ENCODE assay signal across 29 cellular contexts in the genomic region with DNA sequence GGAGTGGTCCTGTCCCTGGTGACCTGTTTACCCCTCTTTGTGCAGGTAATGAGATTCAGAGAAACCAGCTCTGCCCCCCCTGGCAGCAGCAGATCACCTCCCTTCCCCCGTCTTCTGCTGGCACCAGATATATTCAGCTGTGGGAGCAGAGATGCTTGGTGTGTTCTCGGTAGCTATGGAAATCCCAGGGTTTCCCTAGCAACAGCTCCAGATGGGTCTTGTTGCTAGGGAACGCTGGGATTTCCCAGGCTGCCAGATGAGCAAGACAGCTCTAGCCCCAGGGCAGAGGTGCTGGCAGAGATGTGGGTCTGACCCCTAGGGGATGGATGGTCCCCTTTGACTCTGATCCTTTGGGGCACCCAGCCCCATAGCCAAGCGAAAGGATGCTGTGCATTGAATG. TPM values are rescaled to one million over a fixed set of nuclear protein-coding genes. Genes with fewer than 3 reads are reported as not detected.
A peak's percentile ranks its signal among the peaks of the same experiment; 100 is the strongest.
DNase-seq lines count a peak whose midpoint lies in the region; TF ChIP-seq lines count a peak whose summit lies in the region.
"Had no signal": no experiment of that assay in that cellular context is flagged by ENCODE, and none has a peak within 500 bp of the region (broad histone marks: within the 10 kb centered on the region; RNA-seq: fewer than 3 reads in every experiment).

No MANE protein-coding gene starts in this region.

- H3K4me1 ChIP-seq in testis = no peaks in the 10 kb centered on the region
- H3K4me1 ChIP-seq: A549, Caco-2, parathyroid adenoma had no signal

- no peaks in the 10 kb centered on the region for H3K27me3 ChIP-seq in testis
- H3K27me3 ChIP-seq: sigmoid colon had no signal

- TF ChIP-seq POLR2A in testis (IDR thresholded peaks at IDR 0.05) = no peak

- H3K27ac ChIP-seq in caudate nucleus (ENCODE audit: low read depth, low read length) (no peak overlapping the region), testis (no peak overlapping the region)
- H3K27ac ChIP-seq: A549, parathyroid adenoma, sigmoid colon had no signal

- H3K36me3 ChIP-seq in testis (ENCODE audit: low read depth, missing control alignments) = no peaks in the 10 kb centered on the region
- H3K36me3 ChIP-seq: sigmoid colon had no signal

- TF ChIP-seq CTCF in testis (IDR thresholded peaks at IDR 0.05) = no peak
- no peak for TF ChIP-seq CTCF in Calu3 (IDR thresholded peaks at IDR 0.05; ENCODE audit: unreplicated experiment)

- DNase-seq in NCI-H82 (lab: John Stamatoyannopoulos, UW) (peak; percentile 16), NCI-H82 treated with DMSO at 0.1 percent for 48 hours (lab: John Stamatoyannopoulos, UW; ENCODE audit: unreplicated experiment) (no peak), NCI-H2227 (lab: John Stamatoyannopoulos, UW; ENCODE audit: unreplicated experiment) (peak; percentile 70), caudate nucleus (lab: John Stamatoyannopoulos, UW) (peak in 40 of 61 donors; percentile 0 to 81 (median 18)), retina (peak; percentile 58), testis (no peak), hippocampal formation (lab: John Stamatoyannopoulos, UW) (no peak), Calu3 (no peak)
- DNase-seq: activated CD8-positive, alpha-beta memory T cell treated with anti-CD3 and anti-CD28 coated beads for 24 hours; activated naive CD4-positive, alpha-beta T cell treated with Interleukin-2 at 50 U/mL for 16 hours; activated T-cell treated with anti-CD3 and anti-CD28 coated beads, Interleukin-2, amount 50 U/mL, for 4 hours; amniotic stem cell; Caco-2; cortex of kidney; H9; natural killer cell; NCI-H187; NCI-H446; RPMI8226; sigmoid colon; T-helper 9 cell had no signal

- intact Hi-C loops in testis (cut with DNase I; ENCODE audit: low total_unique reads) (no loop called here), Calu3 (cut with micrococcal nuclease; ENCODE audit: unreplicated experiment) (loop anchor here (10.0 kb wide), 1 partner anchor 846 kb away; no protein-coding TSS in a partner anchor)

- H3K27ac Mint-ChIP-seq in Calu3 (ENCODE audit: unreplicated experiment) = no peak overlapping the region
- H3K27ac Mint-ChIP-seq: H9, mesothelial cell of epicardium, natural killer cell had no signal

- H3K9me3 ChIP-seq in testis = no peaks in the 10 kb centered on the region
- H3K9me3 ChIP-seq: A549, Caco-2, sigmoid colon had no signal

- CTCF ChIA-PET in Calu3 (lab: Charles Lee) = no interaction called here

- no peaks in the 10 kb centered on the region for H3K9me3 Mint-ChIP-seq in Calu3 (ENCODE audit: low read depth, unreplicated experiment)
- H3K9me3 Mint-ChIP-seq: activated T-cell treated with anti-CD3 and anti-CD28 coated beads, Interleukin-2, amount 50 U/mL, for 4 hours; natural killer cell had no signal

- H3K4me1 Mint-ChIP-seq in Calu3 (ENCODE audit: low read depth, unreplicated experiment) = no peaks in the 10 kb centered on the region
- H3K4me1 Mint-ChIP-seq: H9, mesothelial cell of epicardium had no signal

- 20 to 63% methylated on average over 1 to 4 of the region's 4 CpGs for WGBS in testis, 2 donors

- H3K4me3 ChIP-seq in testis = no peak overlapping the region
- H3K4me3 ChIP-seq: A549, sigmoid colon had no signal

- peaks cover 95% of the 10 kb centered on the region for H3K27me3 Mint-ChIP-seq in Calu3 (ENCODE audit: unreplicated experiment)

- no peak overlapping the region for H3K4me3 Mint-ChIP-seq in Calu3 (ENCODE audit: low read depth, unreplicated experiment)
- H3K4me3 Mint-ChIP-seq: activated T-cell treated with anti-CD3 and anti-CD28 coated beads, Interleukin-2, amount 50 U/mL, for 4 hours; H9; mesothelial cell of epicardium; natural killer cell had no signal

- no peaks in the 10 kb centered on the region for H3K36me3 Mint-ChIP-seq in Calu3 (ENCODE audit: insufficient read depth, unreplicated experiment)
- H3K36me3 Mint-ChIP-seq: mesothelial cell of epicardium, natural killer cell had no signal

- BruUV-seq in Calu3 (replicated peaks; lab: Mats Ljungman, UMichigan) = no TSS peak

RNA-seq across cellular contexts. Expression of a gene that starts 20.2 kb away (rescaled TPM):
- total RNA-seq in testis (10 to 100 TPM; 27.0 to 32.4 TPM), Calu3 (2022) (38.5 and 40.2 TPM in 2 replicates)
- polyA plus RNA-seq in testis (ENCODE audit: insufficient read depth, low read depth, low replicate concordance) = 43.8 TPM

RNA-seq across cellular contexts. Expression of a gene that starts 20.5 kb away (rescaled TPM):
- total RNA-seq in testis (10 to 100 TPM; 14.6 to 17.9 TPM), Calu3 (2022) (36.5 and 38.1 TPM in 2 replicates)
- polyA plus RNA-seq in testis (ENCODE audit: insufficient read depth, low read depth, low replicate concordance) = 20.0 TPM

RNA-seq across cellular contexts. Expression of a gene that starts 40.9 kb away (rescaled TPM):
- 10 to 100 TPM; 11.0 to 11.3 TPM for total RNA-seq in testis
- polyA plus RNA-seq in testis (ENCODE audit: insufficient read depth, low read depth, low replicate concordance) = 13.4 TPM
- total RNA-seq in Calu3 (2022) = not detected in 2 replicates
- total RNA-seq: activated T-cell treated with anti-CD3 and anti-CD28 coated beads, Interleukin-2, amount 50 U/mL, for 4 hours; Caco-2; glomerular endothelial cell; H9; mesothelial cell of epicardium; natural killer cell; sigmoid colon; subcutaneous adipose tissue; ureter had no signal
- polyA plus RNA-seq: BJ, sigmoid colon had no signal

RNA-seq across cellular contexts. Expression of a gene that starts 51.4 kb away (rescaled TPM):
- total RNA-seq in testis = 1 to 10 TPM; 1.9 to 6.0 TPM
- polyA plus RNA-seq in testis (ENCODE audit: insufficient read depth, low read depth, low replicate concordance) = 6.0 TPM
- not detected in 2 replicates for total RNA-seq in Calu3 (2022)
- total RNA-seq: activated T-cell treated with anti-CD3 and anti-CD28 coated beads, Interleukin-2, amount 50 U/mL, for 4 hours; Caco-2; glomerular endothelial cell; H9; left lobe of liver; mesothelial cell of epicardium; natural killer cell; sigmoid colon; subcutaneous adipose tissue; ureter had no signal
- polyA plus RNA-seq: BJ, sigmoid colon had no signal

RNA-seq across cellular contexts. Expression of a gene that starts 56.8 kb away (rescaled TPM):
- total RNA-seq in testis (1 to 10 TPM; 6.1 to 9.2 TPM), Calu3 (2022) (not detected in 2 replicates)
- 6.2 TPM for polyA plus RNA-seq in testis (ENCODE audit: insufficient read depth, low read depth, low replicate concordance)
- total RNA-seq: activated T-cell treated with anti-CD3 and anti-CD28 coated beads, Interleukin-2, amount 50 U/mL, for 4 hours; Caco-2; glomerular endothelial cell; left lobe of liver; mesothelial cell of epicardium; natural killer cell; sigmoid colon; subcutaneous adipose tissue; ureter had no signal
- polyA plus RNA-seq: BJ, sigmoid colon had no signal

Comparison
In these comparisons a context has a peak if more than half of its experiments do, and no peak if none do; other contexts are left out.
1. DNase-seq: peak in NCI-H82 (single experiment), NCI-H2227 (single experiment), caudate nucleus (40 of 61) and retina (single experiment); none in NCI-H82 treated with DMSO at 0.1 percent for 48 hours (single experiment), testis (single experiment), hippocampal formation (0 of 2) and Calu3 (single experiment).
2. RNA of a gene that starts 40.9 kb away (total RNA-seq): 11.0 to 11.3 TPM in testis; not detected in Calu3; every median in the first group is over 10 times any median in the second.